ENCODE assay signal across 35 cellular contexts in the genomic region with DNA sequence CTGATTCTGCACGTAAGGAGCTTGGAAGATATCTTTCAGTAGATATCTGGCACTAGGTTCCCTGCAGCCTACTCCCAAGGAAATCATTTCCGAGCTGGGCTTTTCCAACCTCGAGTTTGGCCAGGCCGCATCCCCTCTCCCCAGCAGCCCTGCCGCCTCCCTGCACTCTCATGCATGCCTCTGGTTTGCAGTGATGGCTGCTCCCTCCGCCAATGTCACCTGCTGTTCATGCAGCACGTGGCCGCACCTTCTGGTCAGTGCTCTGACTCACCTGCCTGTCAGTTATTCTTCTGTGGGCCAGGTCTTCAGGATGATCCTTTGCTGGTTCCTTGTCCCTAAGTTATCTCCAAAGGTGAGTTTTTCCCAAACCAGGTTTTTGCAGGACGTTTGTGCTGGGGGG. TPM values are rescaled to one million over a fixed set of nuclear protein-coding genes. Genes with fewer than 3 reads are reported as not detected.
"Had no signal": no experiment of that assay in that cellular context is flagged by ENCODE, and none has a peak within 500 bp of the region (broad histone marks: within the 10 kb centered on the region; RNA-seq: fewer than 3 reads in every experiment).

No MANE protein-coding gene starts in this region.

- H3K79me2 ChIP-seq: hepatocyte had no signal

- H3K4me2 ChIP-seq: hepatocyte, neural progenitor cell, smooth muscle cell had no signal

- H2AFZ ChIP-seq: hepatocyte, neural progenitor cell had no signal

- ATAC-seq: activated CD4-positive, CD25-positive, alpha-beta regulatory T cell treated with anti-CD3 and anti-CD28 coated beads, Interleukin-2, amount 50 U/mL, for 24 hours; effector memory CD8-positive, alpha-beta T cell; gastroesophageal sphincter; naive thymus-derived CD8-positive, alpha-beta T cell; sciatic nerve had no signal

- DNase-seq: activated CD4-positive, alpha-beta T cell treated with anti-CD3 and anti-CD28 coated beads for 48 hours; activated CD4-positive, alpha-beta T cell treated with anti-CD3 and anti-CD28 coated beads, Interleukin-2, amount 50 U/mL, for 48 hours; activated CD8-positive, alpha-beta memory T cell treated with anti-CD3 and anti-CD28 coated beads for 24 hours; activated effector memory CD4-positive, alpha-beta T cell treated with anti-CD3 and anti-CD28 coated beads, Interleukin-2, amount 50 U/mL, for 16 hours; activated naive CD4-positive, alpha-beta T cell treated with anti-CD3 and anti-CD28 coated beads, Interleukin-2, amount 10 ng/mL, durations not matched to agents 7 days and 5 days; activated naive CD8-positive, alpha-beta T cell treated with anti-CD3 and anti-CD28 coated beads, Interleukin-2, amount 10 ng/mL, durations not matched to agents 7 days and 5 days; cerebellar nuclear complex; effector memory CD8-positive, alpha-beta T cell; erythroblast; islet precursor cell; midbrain; naive thymus-derived CD8-positive, alpha-beta T cell; stimulated activated CD4-positive, alpha-beta T cell treated with anti-CD3 and anti-CD28 coated beads, Interleukin-15, amount 100 ng/mL, for 24 hours; stimulated activated naive CD4-positive, alpha-beta T cell treated with Interleukin-2 at 50 U/mL for 16 hours; T-helper 9 cell had no signal

- H3K4me1 ChIP-seq: ascending aorta had no signal

- H3K27me3 ChIP-seq: ascending aorta, cardiac muscle cell, dorsolateral prefrontal cortex, hepatocyte, neural progenitor cell, tibial nerve had no signal

- H3K27ac ChIP-seq: ascending aorta, cardiac muscle cell, coronary artery, dorsolateral prefrontal cortex, gastroesophageal sphincter, hepatocyte, neural progenitor cell, tibial nerve, VCaP had no signal

- H3K9ac ChIP-seq: neural progenitor cell had no signal

- H3K36me3 ChIP-seq: ascending aorta, cardiac muscle cell, gastroesophageal sphincter, neural progenitor cell, tibial nerve had no signal

- H3K4me3 ChIP-seq: ascending aorta, cardiac muscle cell, coronary artery, dorsolateral prefrontal cortex, gastroesophageal sphincter, hepatocyte, neural progenitor cell, smooth muscle cell, tibial nerve had no signal

- H3K9me3 ChIP-seq: ascending aorta, gastroesophageal sphincter, tibial nerve had no signal

- FAIRE-seq: TTC549 had no signal

RNA-seq across cellular contexts. Expression of a gene that starts 50.6 kb away (rescaled TPM):
- total RNA-seq: ascending aorta, osteocyte had no signal

RNA-seq across cellular contexts. Expression of a gene that starts 54.0 kb away (rescaled TPM):
- total RNA-seq: activated naive CD8-positive, alpha-beta T cell treated with anti-CD3 and anti-CD28 coated beads, Interleukin-2, amount 10 ng/mL, durations not matched to agents 7 days and 5 days; ascending aorta; cardiac muscle cell; gastroesophageal sphincter; lower leg skin; naive thymus-derived CD8-positive, alpha-beta T cell; osteocyte; posterior vena cava; renal cortical epithelial cell; sciatic nerve; smooth muscle cell; T-helper 1 cell treated with Interleukin-12 subunit alpha and Interleukin-12 subunit beta and Interleukin-4 antibody, amounts not matched to agents 30 ng/mL and 1 ng/mL, for 36 hours; temporal lobe; tibial nerve had no signal
- polyA plus RNA-seq: cardiac muscle cell; naive thymus-derived CD8-positive, alpha-beta T cell; smooth muscle cell; urinary bladder had no signal
